ENCODE assay signal across 2 cellular contexts in the genomic region with DNA sequence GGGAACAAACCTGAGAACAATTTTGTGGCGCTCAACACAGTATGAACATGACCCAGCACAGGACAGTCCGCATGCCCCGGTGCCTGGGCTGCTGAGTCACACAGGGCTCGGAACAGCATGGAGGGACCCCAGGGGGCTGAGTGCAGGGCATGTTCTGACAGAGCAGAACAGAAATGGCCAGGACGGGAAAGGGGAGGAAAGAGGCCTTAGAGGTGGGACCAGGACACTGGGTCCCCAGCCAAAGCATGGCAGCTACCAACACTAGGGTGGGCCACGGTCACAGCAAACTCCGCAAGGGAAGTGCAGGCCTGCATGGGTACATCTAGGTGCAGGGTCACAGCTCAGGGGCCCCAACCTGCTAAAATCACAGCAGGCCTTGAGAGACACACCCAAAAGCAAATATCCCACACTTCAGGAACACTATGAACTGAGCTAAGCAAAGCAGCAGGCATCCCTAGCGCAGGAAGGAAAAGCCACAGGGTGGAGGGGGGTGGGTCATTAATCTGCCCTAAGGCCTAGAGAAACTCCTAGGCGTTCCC.
TF ChIP-seq lines count a peak whose summit lies in the region.

No MANE protein-coding gene starts in this region.

TF ChIP-seq in SK-N-SH, 30 proteins besides CTCF, POLR2A, EP300 and RAD21 (continued from another document):
- TF ChIP-seq, protein P1, sequence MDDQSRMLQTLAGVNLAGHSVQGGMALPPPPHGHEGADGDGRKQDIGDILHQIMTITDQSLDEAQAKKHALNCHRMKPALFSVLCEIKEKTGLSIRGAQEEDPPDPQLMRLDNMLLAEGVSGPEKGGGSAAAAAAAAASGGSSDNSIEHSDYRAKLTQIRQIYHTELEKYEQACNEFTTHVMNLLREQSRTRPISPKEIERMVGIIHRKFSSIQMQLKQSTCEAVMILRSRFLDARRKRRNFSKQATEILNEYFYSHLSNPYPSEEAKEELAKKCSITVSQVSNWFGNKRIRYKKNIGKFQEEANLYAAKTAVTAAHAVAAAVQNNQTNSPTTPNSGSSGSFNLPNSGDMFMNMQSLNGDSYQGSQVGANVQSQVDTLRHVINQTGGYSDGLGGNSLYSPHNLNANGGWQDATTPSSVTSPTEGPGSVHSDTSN (IDR thresholded peaks at IDR 0.05): no peak
- TF ChIP-seq YY1 (IDR thresholded peaks at IDR 0.05; ENCODE audit: low read depth): no peak
- no peak for TF ChIP-seq NRF1 (IDR thresholded peaks at IDR 0.05; ENCODE audit: low read depth, low read length)
- TF ChIP-seq JUND (IDR thresholded peaks at IDR 0.05): no peak
- TF ChIP-seq, protein P2, sequence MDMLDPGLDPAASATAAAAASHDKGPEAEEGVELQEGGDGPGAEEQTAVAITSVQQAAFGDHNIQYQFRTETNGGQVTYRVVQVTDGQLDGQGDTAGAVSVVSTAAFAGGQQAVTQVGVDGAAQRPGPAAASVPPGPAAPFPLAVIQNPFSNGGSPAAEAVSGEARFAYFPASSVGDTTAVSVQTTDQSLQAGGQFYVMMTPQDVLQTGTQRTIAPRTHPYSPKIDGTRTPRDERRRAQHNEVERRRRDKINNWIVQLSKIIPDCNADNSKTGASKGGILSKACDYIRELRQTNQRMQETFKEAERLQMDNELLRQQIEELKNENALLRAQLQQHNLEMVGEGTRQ (IDR thresholded peaks at IDR 0.05; ENCODE audit: borderline replicate concordance, low read depth, low read length): no peak
- TF ChIP-seq FOSL2 (IDR thresholded peaks at IDR 0.05; ENCODE audit: borderline replicate concordance, low read depth): no peak
- TF ChIP-seq SMC3 (IDR thresholded peaks at IDR 0.05; ENCODE audit: low read depth, low read length): no peak
- no peak for TF ChIP-seq EZH2phosphoT487 (IDR thresholded peaks at IDR 0.05; ENCODE audit: borderline replicate concordance, low read depth)
- TF ChIP-seq, protein P3, sequence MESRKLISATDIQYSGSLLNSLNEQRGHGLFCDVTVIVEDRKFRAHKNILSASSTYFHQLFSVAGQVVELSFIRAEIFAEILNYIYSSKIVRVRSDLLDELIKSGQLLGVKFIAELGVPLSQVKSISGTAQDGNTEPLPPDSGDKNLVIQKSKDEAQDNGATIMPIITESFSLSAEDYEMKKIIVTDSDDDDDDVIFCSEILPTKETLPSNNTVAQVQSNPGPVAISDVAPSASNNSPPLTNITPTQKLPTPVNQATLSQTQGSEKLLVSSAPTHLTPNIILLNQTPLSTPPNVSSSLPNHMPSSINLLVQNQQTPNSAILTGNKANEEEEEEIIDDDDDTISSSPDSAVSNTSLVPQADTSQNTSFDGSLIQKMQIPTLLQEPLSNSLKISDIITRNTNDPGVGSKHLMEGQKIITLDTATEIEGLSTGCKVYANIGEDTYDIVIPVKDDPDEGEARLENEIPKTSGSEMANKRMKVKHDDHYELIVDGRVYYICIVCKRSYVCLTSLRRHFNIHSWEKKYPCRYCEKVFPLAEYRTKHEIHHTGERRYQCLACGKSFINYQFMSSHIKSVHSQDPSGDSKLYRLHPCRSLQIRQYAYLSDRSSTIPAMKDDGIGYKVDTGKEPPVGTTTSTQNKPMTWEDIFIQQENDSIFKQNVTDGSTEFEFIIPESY (IDR thresholded peaks at IDR 0.05; ENCODE audit: borderline replicate concordance, low read depth): no peak

TF ChIP-seq in SK-N-SH treated with all-trans-retinoic acid at 6 μM for 48 hours, 23 proteins besides CTCF, POLR2A, EP300 and RAD21 (continued from another document):
- TF ChIP-seq, protein P4, sequence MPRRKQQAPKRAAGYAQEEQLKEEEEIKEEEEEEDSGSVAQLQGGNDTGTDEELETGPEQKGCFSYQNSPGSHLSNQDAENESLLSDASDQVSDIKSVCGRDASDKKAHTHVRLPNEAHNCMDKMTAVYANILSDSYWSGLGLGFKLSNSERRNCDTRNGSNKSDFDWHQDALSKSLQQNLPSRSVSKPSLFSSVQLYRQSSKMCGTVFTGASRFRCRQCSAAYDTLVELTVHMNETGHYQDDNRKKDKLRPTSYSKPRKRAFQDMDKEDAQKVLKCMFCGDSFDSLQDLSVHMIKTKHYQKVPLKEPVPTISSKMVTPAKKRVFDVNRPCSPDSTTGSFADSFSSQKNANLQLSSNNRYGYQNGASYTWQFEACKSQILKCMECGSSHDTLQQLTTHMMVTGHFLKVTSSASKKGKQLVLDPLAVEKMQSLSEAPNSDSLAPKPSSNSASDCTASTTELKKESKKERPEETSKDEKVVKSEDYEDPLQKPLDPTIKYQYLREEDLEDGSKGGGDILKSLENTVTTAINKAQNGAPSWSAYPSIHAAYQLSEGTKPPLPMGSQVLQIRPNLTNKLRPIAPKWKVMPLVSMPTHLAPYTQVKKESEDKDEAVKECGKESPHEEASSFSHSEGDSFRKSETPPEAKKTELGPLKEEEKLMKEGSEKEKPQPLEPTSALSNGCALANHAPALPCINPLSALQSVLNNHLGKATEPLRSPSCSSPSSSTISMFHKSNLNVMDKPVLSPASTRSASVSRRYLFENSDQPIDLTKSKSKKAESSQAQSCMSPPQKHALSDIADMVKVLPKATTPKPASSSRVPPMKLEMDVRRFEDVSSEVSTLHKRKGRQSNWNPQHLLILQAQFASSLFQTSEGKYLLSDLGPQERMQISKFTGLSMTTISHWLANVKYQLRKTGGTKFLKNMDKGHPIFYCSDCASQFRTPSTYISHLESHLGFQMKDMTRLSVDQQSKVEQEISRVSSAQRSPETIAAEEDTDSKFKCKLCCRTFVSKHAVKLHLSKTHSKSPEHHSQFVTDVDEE (CRISPR knock-in tag; IDR thresholded peaks at IDR 0.05): no peak
- TF ChIP-seq BACH2 (CRISPR knock-in tag; IDR thresholded peaks at IDR 0.05; ENCODE audit: borderline replicate concordance) (no peak), ISL1 (CRISPR knock-in tag; IDR thresholded peaks at IDR 0.05) (no peak), ZFP30 (CRISPR knock-in tag; IDR thresholded peaks at IDR 0.05) (no peak), ZNF565 (CRISPR knock-in tag; conservative IDR thresholded peaks at IDR 0.05; ENCODE audit: low read depth) (no peak), ARNTL (CRISPR knock-in tag; IDR thresholded peaks at IDR 0.05; ENCODE audit: borderline replicate concordance, low read depth) (no peak), RARB (CRISPR knock-in tag; IDR thresholded peaks at IDR 0.05) (no peak), TCF4 (CRISPR knock-in tag; IDR thresholded peaks at IDR 0.05; ENCODE audit: borderline replicate concordance) (no peak), ESRRG (CRISPR knock-in tag; IDR thresholded peaks at IDR 0.05) (no peak), SNAI2 (CRISPR knock-in tag; IDR thresholded peaks at IDR 0.05) (no peak), ZNF8 (CRISPR knock-in tag; IDR thresholded peaks at IDR 0.05) (no peak)
- TF ChIP-seq, protein P5, sequence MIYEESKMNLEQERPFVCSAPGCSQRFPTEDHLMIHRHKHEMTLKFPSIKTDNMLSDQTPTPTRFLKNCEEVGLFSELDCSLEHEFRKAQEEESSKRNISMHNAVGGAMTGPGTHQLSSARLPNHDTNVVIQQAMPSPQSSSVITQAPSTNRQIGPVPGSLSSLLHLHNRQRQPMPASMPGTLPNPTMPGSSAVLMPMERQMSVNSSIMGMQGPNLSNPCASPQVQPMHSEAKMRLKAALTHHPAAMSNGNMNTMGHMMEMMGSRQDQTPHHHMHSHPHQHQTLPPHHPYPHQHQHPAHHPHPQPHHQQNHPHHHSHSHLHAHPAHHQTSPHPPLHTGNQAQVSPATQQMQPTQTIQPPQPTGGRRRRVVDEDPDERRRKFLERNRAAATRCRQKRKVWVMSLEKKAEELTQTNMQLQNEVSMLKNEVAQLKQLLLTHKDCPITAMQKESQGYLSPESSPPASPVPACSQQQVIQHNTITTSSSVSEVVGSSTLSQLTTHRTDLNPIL (CRISPR knock-in tag; IDR thresholded peaks at IDR 0.05; ENCODE audit: low read depth): no peak
- TF ChIP-seq, protein P6, sequence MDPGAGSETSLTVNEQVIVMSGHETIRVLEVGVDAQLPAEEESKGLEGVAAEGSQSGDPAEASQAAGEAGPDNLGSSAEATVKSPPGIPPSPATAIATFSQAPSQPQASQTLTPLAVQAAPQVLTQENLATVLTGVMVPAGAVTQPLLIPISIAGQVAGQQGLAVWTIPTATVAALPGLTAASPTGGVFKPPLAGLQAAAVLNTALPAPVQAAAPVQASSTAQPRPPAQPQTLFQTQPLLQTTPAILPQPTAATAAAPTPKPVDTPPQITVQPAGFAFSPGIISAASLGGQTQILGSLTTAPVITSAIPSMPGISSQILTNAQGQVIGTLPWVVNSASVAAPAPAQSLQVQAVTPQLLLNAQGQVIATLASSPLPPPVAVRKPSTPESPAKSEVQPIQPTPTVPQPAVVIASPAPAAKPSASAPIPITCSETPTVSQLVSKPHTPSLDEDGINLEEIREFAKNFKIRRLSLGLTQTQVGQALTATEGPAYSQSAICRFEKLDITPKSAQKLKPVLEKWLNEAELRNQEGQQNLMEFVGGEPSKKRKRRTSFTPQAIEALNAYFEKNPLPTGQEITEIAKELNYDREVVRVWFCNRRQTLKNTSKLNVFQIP (CRISPR knock-in tag; IDR thresholded peaks at IDR 0.05; ENCODE audit: borderline replicate concordance, low read depth): no peak
- TF ChIP-seq, protein P7, sequence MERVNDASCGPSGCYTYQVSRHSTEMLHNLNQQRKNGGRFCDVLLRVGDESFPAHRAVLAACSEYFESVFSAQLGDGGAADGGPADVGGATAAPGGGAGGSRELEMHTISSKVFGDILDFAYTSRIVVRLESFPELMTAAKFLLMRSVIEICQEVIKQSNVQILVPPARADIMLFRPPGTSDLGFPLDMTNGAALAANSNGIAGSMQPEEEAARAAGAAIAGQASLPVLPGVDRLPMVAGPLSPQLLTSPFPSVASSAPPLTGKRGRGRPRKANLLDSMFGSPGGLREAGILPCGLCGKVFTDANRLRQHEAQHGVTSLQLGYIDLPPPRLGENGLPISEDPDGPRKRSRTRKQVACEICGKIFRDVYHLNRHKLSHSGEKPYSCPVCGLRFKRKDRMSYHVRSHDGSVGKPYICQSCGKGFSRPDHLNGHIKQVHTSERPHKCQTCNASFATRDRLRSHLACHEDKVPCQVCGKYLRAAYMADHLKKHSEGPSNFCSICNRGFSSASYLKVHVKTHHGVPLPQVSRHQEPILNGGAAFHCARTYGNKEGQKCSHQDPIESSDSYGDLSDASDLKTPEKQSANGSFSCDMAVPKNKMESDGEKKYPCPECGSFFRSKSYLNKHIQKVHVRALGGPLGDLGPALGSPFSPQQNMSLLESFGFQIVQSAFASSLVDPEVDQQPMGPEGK (CRISPR knock-in tag; IDR thresholded peaks at IDR 0.05; ENCODE audit: borderline replicate concordance): no peak
